ENCODE assay signal across 25 cellular contexts in genomic region chr5:52283221-52283620, GRCh38.
A peak's percentile ranks its signal among the peaks of the same experiment; 100 is the strongest.
DNase-seq lines count a peak whose midpoint lies in the region; ATAC-seq, FAIRE-seq and TF ChIP-seq lines count a peak whose summit lies in the region.
"Had no signal": no experiment of that assay in that cellular context is flagged by ENCODE, and none has a peak within 500 bp of the region (broad histone marks: within the 10 kb centered on the region; RNA-seq: fewer than 3 reads in every experiment).

No MANE protein-coding gene starts in this region.

- 0 out of 2 replicates have a peak overlapping the region, but pooled peaks have one; percentile 22 for H3K4me2 ChIP-seq in KMS-11

- no peaks in the 10 kb centered on the region for H3K79me2 ChIP-seq in KMS-11 (ENCODE audit: insufficient read depth, low read depth)

- peaks cover 12% of the 10 kb centered on the region for H3K4me1 ChIP-seq in KMS-11 (ENCODE audit: low read depth, poor library complexity, severe bottlenecking)
- H3K4me1 ChIP-seq in adrenal gland (replicated peaks in 1 of 2): no peaks in the 10 kb centered on the region
- no peaks in the 10 kb centered on the region for H3K4me1 ChIP-seq in CD4-positive, alpha-beta memory T cell (ENCODE audit: insufficient read depth, low read length)

- no peaks in the 10 kb centered on the region for H3K4me1 Mint-ChIP-seq in CD4-positive, alpha-beta memory T cell
- H3K4me1 Mint-ChIP-seq: activated naive CD4-positive, alpha-beta T cell treated with anti-CD3 and anti-CD28 coated beads, Interleukin-2, amount 10 ng/mL, durations not matched to agents 7 days and 5 days; central memory CD8-positive, alpha-beta T cell; stimulated activated naive B cell treated with anti-CD40 and anti-IgM and Interleukin-4, amounts not matched to agents 10 μg/mL and 1 μg/mL and 100 μg/mL, for 72 hours had no signal

- H3K9me3 ChIP-seq in adrenal gland (replicated peaks in 1 of 3): no peaks in the 10 kb centered on the region
- H3K9me3 ChIP-seq in CD4-positive, alpha-beta memory T cell (ENCODE audit: control insufficient read depth in 1 of 2, low read length in 2 of 2): no peaks in the 10 kb centered on the region
- H3K9me3 ChIP-seq: thoracic aorta had no signal

- H3K4me3 ChIP-seq in KMS-11 (IDR thresholded peaks at IDR 0.05; ENCODE audit: insufficient read depth, low read depth, low read length): no peak overlapping the region
- no peak overlapping the region for H3K4me3 ChIP-seq in adrenal gland
- no peak overlapping the region for H3K4me3 ChIP-seq in CD4-positive, alpha-beta memory T cell (ENCODE audit: low read length in 2 of 2)
- H3K4me3 ChIP-seq: dorsolateral prefrontal cortex, skin epidermis, thoracic aorta had no signal

- H3K27me3 ChIP-seq in KMS-11 (ENCODE audit: insufficient read depth, low read depth) (no peaks in the 10 kb centered on the region), adrenal gland (no peaks in the 10 kb centered on the region)
- no peaks in the 10 kb centered on the region for H3K27me3 ChIP-seq in CD4-positive, alpha-beta memory T cell (ENCODE audit: insufficient read depth, low read length)

- no peaks in the 10 kb centered on the region for H3K27me3 Mint-ChIP-seq in CD4-positive, alpha-beta memory T cell
- H3K27me3 Mint-ChIP-seq: activated naive CD4-positive, alpha-beta T cell treated with anti-CD3 and anti-CD28 coated beads, Interleukin-2, amount 10 ng/mL, durations not matched to agents 7 days and 5 days; central memory CD8-positive, alpha-beta T cell; stimulated activated naive B cell treated with anti-CD40 and anti-IgM and Interleukin-4, amounts not matched to agents 10 μg/mL and 1 μg/mL and 100 μg/mL, for 72 hours had no signal

- H3K27ac Mint-ChIP-seq in CD4-positive, alpha-beta memory T cell: no peak overlapping the region
- H3K27ac Mint-ChIP-seq: activated naive CD4-positive, alpha-beta T cell treated with anti-CD3 and anti-CD28 coated beads, Interleukin-2, amount 10 ng/mL, durations not matched to agents 7 days and 5 days; stimulated activated naive B cell treated with anti-CD40 and anti-IgM and Interleukin-4, amounts not matched to agents 10 μg/mL and 1 μg/mL and 100 μg/mL, for 72 hours had no signal

- no peak overlapping the region for H3K27ac ChIP-seq in KMS-11
- H3K27ac ChIP-seq in adrenal gland: no peak overlapping the region
- H3K27ac ChIP-seq in CD4-positive, alpha-beta memory T cell (ENCODE audit: low read depth, low read length): no peak overlapping the region
- H3K27ac ChIP-seq: C4-2B, dorsolateral prefrontal cortex, skin epidermis, thoracic aorta had no signal

- H2AFZ ChIP-seq in KMS-11 (ENCODE audit: low read depth): no peak overlapping the region

- POLR2A ChIA-PET in CD4-positive, alpha-beta memory T cell (lab: Charles Lee; ENCODE audit: partially characterized antibody): no interaction called here

- no peak overlapping the region for H3K9ac ChIP-seq in KMS-11

- H3K36me3 Mint-ChIP-seq in CD4-positive, alpha-beta memory T cell: no peaks in the 10 kb centered on the region
- H3K36me3 Mint-ChIP-seq: activated naive CD4-positive, alpha-beta T cell treated with anti-CD3 and anti-CD28 coated beads, Interleukin-2, amount 10 ng/mL, durations not matched to agents 7 days and 5 days; stimulated activated naive B cell treated with anti-CD40 and anti-IgM and Interleukin-4, amounts not matched to agents 10 μg/mL and 1 μg/mL and 100 μg/mL, for 72 hours had no signal

- WGBS in adrenal gland, 4 donors: 36 to 50% (median 44%) methylated on average over 1 of the region's 1 CpG

- peaks cover 0 to 21% (median 6%) of the 10 kb centered on the region in 8 donors for H3K9me3 Mint-ChIP-seq in CD4-positive, alpha-beta memory T cell

- no peak overlapping the region for H3K4me3 Mint-ChIP-seq in CD4-positive, alpha-beta memory T cell
- H3K4me3 Mint-ChIP-seq: activated naive CD4-positive, alpha-beta T cell treated with anti-CD3 and anti-CD28 coated beads, Interleukin-2, amount 10 ng/mL, durations not matched to agents 7 days and 5 days; central memory CD8-positive, alpha-beta T cell; stimulated activated naive B cell treated with anti-CD40 and anti-IgM and Interleukin-4, amounts not matched to agents 10 μg/mL and 1 μg/mL and 100 μg/mL, for 72 hours had no signal

- TF ChIP-seq CTCF in KMS-11 (conservative IDR thresholded peaks at IDR 0.05; ENCODE audit: low read depth, low read length) (no peak), adrenal gland (IDR thresholded peaks at IDR 0.05) (no peak)

- ATAC-seq in HG03025 (IDR thresholded peaks at IDR 0.05; ENCODE audit: low FRiP score, unreplicated experiment): no peak
- no peak for ATAC-seq in GM18517 (IDR thresholded peaks at IDR 0.05; ENCODE audit: unreplicated experiment)
- ATAC-seq: stimulated activated naive B cell treated with anti-CD40 and anti-IgM and Interleukin-4, amounts not matched to agents 10 μg/mL and 1 μg/mL and 100 μg/mL, for 72 hours had no signal

- no peaks in the 10 kb centered on the region for H4K20me1 ChIP-seq in KMS-11 (ENCODE audit: insufficient read depth)

- FAIRE-seq in islet of Langerhans (lab: Jason Lieb, UNC): peak; percentile 97
- FAIRE-seq: G401.6, keratinocyte had no signal

- DNase-seq in Daoy (ENCODE audit: low read depth) (peak; percentile 16), adrenal gland (peak; percentile 67 to 85 (median 80))
- DNase-seq in CD4-positive, alpha-beta memory T cell: no peak
- DNase-seq in activated CD4-positive, CD25-positive, alpha-beta regulatory T cell treated with anti-CD3 and anti-CD28 coated beads, Interleukin-2, amount 50 U/mL, for 72 hours: no peak
- DNase-seq: activated CD4-positive, alpha-beta T cell treated with anti-CD3 and anti-CD28 coated beads for 4 hours; activated naive CD4-positive, alpha-beta T cell treated with anti-CD3 and anti-CD28 coated beads, Interleukin-2, amount 10 ng/mL, durations not matched to agents 7 days and 5 days; dorsolateral prefrontal cortex; foreskin fibroblast; HCEC 1CT; hypothalamus; NCI-H1048; NCI-H187; NCI-H510A; SHP77; stimulated activated naive B cell treated with anti-CD40 and anti-IgM and Interleukin-4, amounts not matched to agents 10 μg/mL and 1 μg/mL and 100 μg/mL, for 72 hours had no signal

- CTCF ChIA-PET in CD4-positive, alpha-beta memory T cell (lab: Charles Lee; ENCODE audit: partially characterized antibody): no interaction called here

- intact Hi-C loops in adrenal gland (cut with DNase I): no loop called here
- intact Hi-C loops in CD4-positive, alpha-beta memory T cell (cut with micrococcal nuclease): no loop called here

- TF ChIP-seq POLR2A in adrenal gland (IDR thresholded peaks at IDR 0.05): no peak

- H3K36me3 ChIP-seq in KMS-11 (ENCODE audit: insufficient read depth): no peaks in the 10 kb centered on the region
- H3K36me3 ChIP-seq in adrenal gland (replicated peaks in 1 of 2): no peaks in the 10 kb centered on the region
- no peaks in the 10 kb centered on the region for H3K36me3 ChIP-seq in CD4-positive, alpha-beta memory T cell (ENCODE audit: insufficient read depth, low read length)
- H3K36me3 ChIP-seq: thoracic aorta had no signal

Comparison
In these comparisons a context has a peak if more than half of its experiments do, and no peak if none do; other contexts are left out.
1. DNase-seq: peak in Daoy (single experiment) and adrenal gland (7 of 7); none in CD4-positive, alpha-beta memory T cell (0 of 5) and activated CD4-positive, CD25-positive, alpha-beta regulatory T cell treated with anti-CD3 and anti-CD28 coated beads, Interleukin-2, amount 50 U/mL, for 72 hours (single experiment).